ENCODE assay signal across 8 cellular contexts in genomic region chr11:26276798-26277424, GRCh38. TPM values are rescaled to one million over a fixed set of nuclear protein-coding genes. Genes with fewer than 3 reads are reported as not detected.
A peak's percentile ranks its signal among the peaks of the same experiment; 100 is the strongest.
DNase-seq lines count a peak whose midpoint lies in the region; ATAC-seq and TF ChIP-seq lines count a peak whose summit lies in the region.

No MANE protein-coding gene starts in this region.

- H4K91ac ChIP-seq in neuronal stem cell (ENCODE audit: low read depth, low read length, poor library complexity), result no peak overlapping the region

- no peaks in the 10 kb centered on the region for H3K27me3 Mint-ChIP-seq in activated CD8-positive, alpha-beta T cell treated with anti-CD3 and anti-CD28 coated beads, Interleukin-2, amount 10 ng/mL, durations not matched to agents 7 days and 5 days (ENCODE audit: low read depth)

- no peaks in the 10 kb centered on the region for H3K4me1 Mint-ChIP-seq in activated CD8-positive, alpha-beta T cell treated with anti-CD3 and anti-CD28 coated beads, Interleukin-2, amount 10 ng/mL, durations not matched to agents 7 days and 5 days (ENCODE audit: low read depth)

- H3K4me1 ChIP-seq in neuronal stem cell (ENCODE audit: control insufficient read depth in 2 of 2, insufficient read depth in 1 of 2, low read depth in 1 of 2, low read length in 2 of 2), result no peaks in the 10 kb centered on the region

- H3K27ac Mint-ChIP-seq in activated CD8-positive, alpha-beta T cell treated with anti-CD3 and anti-CD28 coated beads, Interleukin-2, amount 10 ng/mL, durations not matched to agents 7 days and 5 days, result no peak overlapping the region

- H3K23ac ChIP-seq in neuronal stem cell (ENCODE audit: low read depth, low read length, poor library complexity), result no peak overlapping the region

- no peak overlapping the region for H2BK15ac ChIP-seq in neuronal stem cell (ENCODE audit: low read length)

- DNase-seq in COLO668 (lab: John Stamatoyannopoulos, UW; ENCODE audit: unreplicated experiment) (peak; percentile 48), NCI-H2196 (lab: John Stamatoyannopoulos, UW; ENCODE audit: unreplicated experiment) (peak; percentile 44), fibroblast of villous mesenchyme (ENCODE audit: low read depth) (peak; percentile 67), neuronal stem cell (ENCODE audit: low spot score) (peak; percentile 75), GF-D8 (lab: John Stamatoyannopoulos, UW) (no peak)
- peak; percentile 56 for DNase-seq in activated CD8-positive, alpha-beta T cell treated with anti-CD3 and anti-CD28 coated beads, Interleukin-2, amount 10 ng/mL, durations not matched to agents 7 days and 5 days

- no peak overlapping the region for H2BK120ac ChIP-seq in neuronal stem cell (ENCODE audit: low read depth, low read length)

- no peak overlapping the region for H3K4me3 Mint-ChIP-seq in activated CD8-positive, alpha-beta T cell treated with anti-CD3 and anti-CD28 coated beads, Interleukin-2, amount 10 ng/mL, durations not matched to agents 7 days and 5 days

- H3K9me3 Mint-ChIP-seq in activated CD8-positive, alpha-beta T cell treated with anti-CD3 and anti-CD28 coated beads, Interleukin-2, amount 10 ng/mL, durations not matched to agents 7 days and 5 days (ENCODE audit: insufficient read depth), result no peaks in the 10 kb centered on the region

- H3K27me3 ChIP-seq in neuronal stem cell (ENCODE audit: control insufficient read depth in 3 of 3, insufficient read depth in 3 of 3, low read depth in 1 of 3, low read length in 3 of 3), result no peaks in the 10 kb centered on the region

- H2BK12ac ChIP-seq in neuronal stem cell (ENCODE audit: low read length), result no peak overlapping the region

- H3K79me1 ChIP-seq in neuronal stem cell (ENCODE audit: low read depth, low read length), result no peaks in the 10 kb centered on the region

- no peak overlapping the region for H3K18ac ChIP-seq in neuronal stem cell (ENCODE audit: low read length)

- no peaks in the 10 kb centered on the region for H3K9me3 ChIP-seq in neuronal stem cell (replicated peaks in 1 of 2; ENCODE audit: control insufficient read depth in 2 of 2, insufficient read depth in 1 of 2, low read depth in 1 of 2, low read length in 2 of 2)

- H3K4me2 ChIP-seq in neuronal stem cell (ENCODE audit: insufficient read depth, low read length, poor library complexity, severe bottlenecking), result no peak overlapping the region

- peak; percentile 96 for TF ChIP-seq CTCF in fibroblast of villous mesenchyme (IDR thresholded peaks at IDR 0.05; ENCODE audit: insufficient read depth, low read depth, low read length)

- H3K9ac ChIP-seq in neuronal stem cell (ENCODE audit: low read depth, low read length, poor library complexity), result no peak overlapping the region

- CTCF ChIA-PET in activated CD8-positive, alpha-beta T cell treated with anti-CD3 and anti-CD28 coated beads, Interleukin-2, amount 10 ng/mL, durations not matched to agents 7 days and 5 days (lab: Charles Lee), result no interaction called here

- H2AK5ac ChIP-seq in neuronal stem cell (ENCODE audit: low read depth, low read length), result no peak overlapping the region

- H3K4me3 ChIP-seq in fibroblast of villous mesenchyme (ENCODE audit: low read depth, low read length), result no peak overlapping the region
- no peak overlapping the region for H3K4me3 ChIP-seq in neuronal stem cell (ENCODE audit: low read length in 2 of 2)

- no CpG with 5 or more reads among the region's 4 CpGs for WGBS in neuronal stem cell (ENCODE audit: extremely low coverage in 2 of 2, insufficient read length in 2 of 2, insufficient replicate concordance in 1 of 2), 2 donors

- H2AFZ ChIP-seq in neuronal stem cell (ENCODE audit: low read length), result no peak overlapping the region

- POLR2A ChIA-PET in activated CD8-positive, alpha-beta T cell treated with anti-CD3 and anti-CD28 coated beads, Interleukin-2, amount 10 ng/mL, durations not matched to agents 7 days and 5 days (lab: Charles Lee), result no interaction called here

- ATAC-seq in GM18868 (IDR thresholded peaks at IDR 0.05; ENCODE audit: unreplicated experiment), result peak; percentile 91
- ATAC-seq in HG03060 (IDR thresholded peaks at IDR 0.05; ENCODE audit: low read depth, unreplicated experiment), result peak; percentile 71
- peak; percentile 51 for ATAC-seq in activated CD8-positive, alpha-beta T cell treated with anti-CD3 and anti-CD28 coated beads, Interleukin-2, amount 10 ng/mL, durations not matched to agents 7 days and 5 days

- no peak overlapping the region for H4K8ac ChIP-seq in neuronal stem cell (ENCODE audit: low read depth, low read length)

- H3K14ac ChIP-seq in neuronal stem cell (ENCODE audit: low read length), result no peak overlapping the region

- H3K4ac ChIP-seq in neuronal stem cell (ENCODE audit: low read length), result no peak overlapping the region

- H2BK5ac ChIP-seq in neuronal stem cell (ENCODE audit: low read length), result no peak overlapping the region

- H3K36me3 Mint-ChIP-seq in activated CD8-positive, alpha-beta T cell treated with anti-CD3 and anti-CD28 coated beads, Interleukin-2, amount 10 ng/mL, durations not matched to agents 7 days and 5 days (ENCODE audit: low read depth), result no peaks in the 10 kb centered on the region

- H3K27ac ChIP-seq in neuronal stem cell (replicated peaks; ENCODE audit: low read length), result no peak overlapping the region

- no peaks in the 10 kb centered on the region for H3K36me3 ChIP-seq in neuronal stem cell (replicated peaks in 1 of 2; ENCODE audit: control insufficient read depth in 2 of 2, insufficient read depth in 2 of 2, low read length in 2 of 2)

RNA-seq across cellular contexts. Expression of gene ANO3, which starts 55.0 kb away (rescaled TPM):
- total RNA-seq in activated CD8-positive, alpha-beta T cell treated with anti-CD3 and anti-CD28 coated beads, Interleukin-2, amount 10 ng/mL, durations not matched to agents 7 days and 5 days, result not detected
- total RNA-seq in fibroblast of villous mesenchyme, result under 0.01 and 0.32 TPM in 2 replicates
- 0.38 TPM for polyA plus RNA-seq in neuronal stem cell (2013, experiment 1 of 2)
- 0.36 TPM for polyA plus RNA-seq in neuronal stem cell (2013, experiment 2 of 2)
